Comparison of ENCODE assay signal across 1 cellular context in genomic region chr1:28668956-28669719, GRCh38.
TF ChIP-seq lines count a peak whose summit lies in the region.

No MANE protein-coding gene starts in this region.

TF ChIP-seq in HepG2, 621 proteins besides CTCF, POLR2A, EP300 and RAD21 (continued from another document and continues in another):
- TF ChIP-seq HMGXB3 (CRISPR knock-in tag; IDR thresholded peaks at IDR 0.05; ENCODE audit: borderline replicate concordance) (0 out of 2 replicates have a peak, but pooled peaks have one; percentile 17), ZNF660 (CRISPR knock-in tag; IDR thresholded peaks at IDR 0.05; ENCODE audit: borderline replicate concordance, low read depth) (no peak), ZNF235 (CRISPR knock-in tag; IDR thresholded peaks at IDR 0.05; ENCODE audit: borderline replicate concordance) (peak; percentile 39; the same call in 1 of the 2 replicates), CCAR2 (optimal IDR thresholded peaks at IDR 0.05; ENCODE audit: low read depth, low read length) (no peak), ZBTB25 (CRISPR knock-in tag; IDR thresholded peaks at IDR 0.05) (no peak; the same call in none of the 2 replicates), ZNF362 (CRISPR knock-in tag; IDR thresholded peaks at IDR 0.05; ENCODE audit: borderline replicate concordance) (no peak), HIVEP1 (CRISPR knock-in tag; IDR thresholded peaks at IDR 0.05) (no peak), GABPB1 (CRISPR knock-in tag; IDR thresholded peaks at IDR 0.05) (peak; percentile 66), ZBTB3 (CRISPR knock-in tag; IDR thresholded peaks at IDR 0.05; ENCODE audit: borderline replicate concordance, low read depth) (no peak), CENPX (CRISPR knock-in tag; IDR thresholded peaks at IDR 0.05) (no peak), CEBPZ (IDR thresholded peaks at IDR 0.05; ENCODE audit: low read length) (no peak), GZF1 (CRISPR knock-in tag; IDR thresholded peaks at IDR 0.05) (no peak), ZGPAT (CRISPR knock-in tag; IDR thresholded peaks at IDR 0.05) (no peak), ZSCAN25 (CRISPR knock-in tag; IDR thresholded peaks at IDR 0.05) (0 out of 2 replicates have a peak, but pooled peaks have one; percentile 19), ETV6 (CRISPR knock-in tag; conservative IDR thresholded peaks at IDR 0.05) (no peak), HDAC2 (CRISPR knock-in tag; IDR thresholded peaks at IDR 0.05) (no peak), ZBTB7A (CRISPR knock-in tag; IDR thresholded peaks at IDR 0.05) (0 out of 2 replicates have a peak, but pooled peaks have one; percentile 47), SAP130 (CRISPR knock-in tag; IDR thresholded peaks at IDR 0.05; ENCODE audit: low read depth) (peak; percentile 25; the same call in 1 of the 2 replicates), CCDC6 (CRISPR knock-in tag; IDR thresholded peaks at IDR 0.05) (no peak), ZNF687 (CRISPR knock-in tag; IDR thresholded peaks at IDR 0.05) (peak; percentile 57), MBNL3 (CRISPR knock-in tag; conservative IDR thresholded peaks at IDR 0.05) (no peak), ATM (IDR thresholded peaks at IDR 0.05; ENCODE audit: borderline replicate concordance) (no peak), JUN (CRISPR knock-in tag; IDR thresholded peaks at IDR 0.05) (no peak), CREBL2 (CRISPR knock-in tag; IDR thresholded peaks at IDR 0.05; ENCODE audit: borderline replicate concordance) (no peak), ZNF331 (CRISPR knock-in tag; IDR thresholded peaks at IDR 0.05) (no peak), POLR2G (IDR thresholded peaks at IDR 0.05; ENCODE audit: low read depth, low read length) (peak; percentile 59), ELF1 (CRISPR knock-in tag; IDR thresholded peaks at IDR 0.05) (peak; percentile 29; the same call in 1 of the 2 replicates), BRD4 (CRISPR knock-in tag; IDR thresholded peaks at IDR 0.05) (no peak), SPEN (CRISPR knock-in tag; IDR thresholded peaks at IDR 0.05; ENCODE audit: low read depth) (no peak; the same call in 1 of the 2 replicates), GRHL1 (CRISPR knock-in tag; conservative IDR thresholded peaks at IDR 0.05) (no peak), ZNF333 (CRISPR knock-in tag; IDR thresholded peaks at IDR 0.05; ENCODE audit: borderline replicate concordance) (no peak), ZNF230 (CRISPR knock-in tag; IDR thresholded peaks at IDR 0.05) (peak; percentile 64; the same call in 1 of the 2 replicates), ZNF558 (CRISPR knock-in tag; IDR thresholded peaks at IDR 0.05; ENCODE audit: borderline replicate concordance) (peak; percentile 51; the same call in 1 of the 2 replicates), YY1 (IDR thresholded peaks at IDR 0.05; ENCODE audit: insufficient read depth, insufficient replicate concordance, low read depth, low read length) (peak; percentile 22), ZBED4 (CRISPR knock-in tag; IDR thresholded peaks at IDR 0.05; ENCODE audit: borderline replicate concordance) (peak; percentile 50; the same call in 1 of the 2 replicates), ZNF501 (CRISPR knock-in tag; IDR thresholded peaks at IDR 0.05) (0 out of 2 replicates have a peak, but pooled peaks have one; percentile 24), GLI4 (CRISPR knock-in tag; IDR thresholded peaks at IDR 0.05; ENCODE audit: borderline replicate concordance) (no peak), HNRNPH1 (optimal IDR thresholded peaks at IDR 0.05; ENCODE audit: low read depth, low read length) (no peak)
